In the genomic region with DNA sequence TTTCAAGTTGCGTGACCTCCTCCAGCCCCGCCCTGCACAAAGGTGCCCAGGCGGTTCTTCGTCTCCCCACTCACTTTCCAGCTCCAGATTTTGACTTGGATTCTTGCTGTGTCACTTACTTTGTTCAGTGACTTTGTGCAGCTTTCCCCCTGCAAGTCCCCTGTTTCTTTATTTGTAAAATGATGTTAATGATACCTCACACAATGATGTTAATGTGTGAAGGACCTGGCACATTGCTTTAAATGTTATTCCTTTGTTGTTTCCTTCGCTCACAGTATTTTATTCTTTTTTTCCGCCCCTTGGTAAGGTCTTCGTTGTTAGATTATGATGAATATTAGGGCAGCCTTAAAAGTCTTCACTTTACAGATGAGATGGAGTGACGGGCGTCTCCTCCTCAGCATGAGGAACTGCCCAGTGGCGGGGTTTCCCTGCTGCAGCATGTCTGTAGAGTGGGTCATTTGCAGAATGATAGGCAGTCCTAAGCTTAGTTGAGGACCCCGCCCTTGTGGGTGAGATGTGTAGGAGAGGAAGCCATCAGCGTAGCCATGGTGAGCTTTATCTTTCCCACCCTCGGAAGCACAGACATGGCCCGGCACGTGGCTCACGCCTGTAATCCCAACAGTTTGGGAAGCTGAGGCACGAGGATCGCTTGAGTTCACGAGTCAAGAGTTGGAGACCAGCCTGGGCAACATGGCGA, we compare ENCODE assay signal across 8 cellular contexts. TPM values are rescaled to one million over a fixed set of nuclear protein-coding genes. Genes with fewer than 3 reads are reported as not detected.
DNase-seq lines count a peak whose midpoint lies in the region; ATAC-seq lines count a peak whose summit lies in the region.

No MANE protein-coding gene starts in this region.

- intact Hi-C loops in left ventricle myocardium superior (cut with micrococcal nuclease) = no loop called here

- peak; percentile 42 for DNase-seq in activated CD4-positive, alpha-beta T cell treated with anti-CD3 and anti-CD28 coated beads for 48 hours
- no peak for DNase-seq in activated CD4-positive, alpha-beta T cell treated with anti-CD3 and anti-CD28 coated beads for 4 hours
- peak; percentile 20 for DNase-seq in NCI-H460 (ENCODE audit: extremely low read depth, low read depth)
- peak; percentile 17 for DNase-seq in activated naive CD4-positive, alpha-beta T cell treated with anti-CD3 and anti-CD28 coated beads, Interleukin-2, amount 50 U/mL, for 16 hours
- DNase-seq in left ventricle myocardium superior = peak; percentile 30
- DNase-seq in renal cortical epithelial cell (ENCODE audit: low read depth) = peak; percentile 16
- DNase-seq in NCI-H1105 treated with DMSO at 0.1 percent for 48 hours (lab: John Stamatoyannopoulos, UW) = no peak

- ATAC-seq in HG02759 (IDR thresholded peaks at IDR 0.05; ENCODE audit: unreplicated experiment) = peak; percentile 63
- ATAC-seq in left ventricle myocardium superior = peak; percentile 7

RNA-seq across cellular contexts. Expression of gene NIT2, which starts 0.7 kb away (rescaled TPM):
- total RNA-seq in NCI-H460 (2014; rRNA removed; shearing (Covaris generic)) = 59.5 and 61.9 TPM in 2 replicates
- 97.1 and 115 TPM in 2 replicates for polyA plus RNA-seq in NCI-H460 (2014; cell fraction: nucleus; rRNA removed)
- 47.3 TPM for total RNA-seq in left ventricle myocardium superior
- 25.5 and 38.0 TPM in 2 replicates for total RNA-seq in renal cortical epithelial cell

Comparison
In these comparisons a context has a peak if more than half of its experiments do, and no peak if none do; other contexts are left out.
1. DNase-seq: peak in activated CD4-positive, alpha-beta T cell treated with anti-CD3 and anti-CD28 coated beads for 48 hours (single experiment), NCI-H460 (single experiment), activated naive CD4-positive, alpha-beta T cell treated with anti-CD3 and anti-CD28 coated beads, Interleukin-2, amount 50 U/mL, for 16 hours (single experiment), left ventricle myocardium superior (single experiment) and renal cortical epithelial cell (single experiment); none in activated CD4-positive, alpha-beta T cell treated with anti-CD3 and anti-CD28 coated beads for 4 hours (0 of 2) and NCI-H1105 treated with DMSO at 0.1 percent for 48 hours (single experiment).